Comparison of ENCODE assay signal across 14 cellular contexts in the genomic region with DNA sequence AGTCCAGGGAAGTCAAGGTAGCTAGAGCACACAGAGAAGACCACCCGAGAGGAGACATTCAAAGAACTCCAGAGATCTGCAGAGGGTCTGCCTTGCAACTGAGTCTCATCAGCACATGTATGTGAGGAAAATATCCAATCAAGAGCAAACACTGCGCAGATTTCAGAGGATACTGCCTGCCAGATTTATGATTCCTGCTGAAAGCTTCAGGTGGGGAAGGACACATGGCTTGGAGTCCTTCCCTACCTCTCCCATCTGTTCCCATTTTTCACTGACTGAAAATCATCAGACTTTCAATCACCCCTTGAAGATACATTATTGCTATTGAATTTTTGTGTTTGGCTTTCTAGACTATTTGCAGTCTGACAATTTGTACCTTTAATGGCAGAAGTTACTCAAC. TPM values are rescaled to one million over a fixed set of nuclear protein-coding genes. Genes with fewer than 3 reads are reported as not detected.
DNase-seq lines count a peak whose midpoint lies in the region; ATAC-seq lines count a peak whose summit lies in the region.
"Had no signal": no experiment of that assay in that cellular context is flagged by ENCODE, and none has a peak within 500 bp of the region (broad histone marks: within the 10 kb centered on the region; RNA-seq: fewer than 3 reads in every experiment).

No MANE protein-coding gene starts in this region.

- no peak for ATAC-seq in GM19328 (IDR thresholded peaks at IDR 0.05; ENCODE audit: unreplicated experiment)
- no peak for ATAC-seq in HG03095 (IDR thresholded peaks at IDR 0.05; ENCODE audit: unreplicated experiment)
- ATAC-seq: A549; CD8-positive, alpha-beta T cell had no signal

- DNase-seq in DMS 273 (lab: John Stamatoyannopoulos, UW; ENCODE audit: unreplicated experiment) (peak; percentile 26), DMS 273 treated with DMSO at 0.1 percent for 48 hours (lab: John Stamatoyannopoulos, UW) (no peak), G401 (ENCODE audit: low spot score) (peak; percentile 91), cerebellar cortex (ENCODE audit: low spot score) (peak; percentile 90)
- DNase-seq: AML-193; Caco-2; Calu3; CD4-positive, alpha-beta T cell; CD8-positive, alpha-beta T cell; DMS79 treated with DMSO at 0.1 percent for 48 hours; GDM1 had no signal

- in situ Hi-C loops in G401 (cut with HindIII; ENCODE audit: low sequenced_read_pairs): no loop called here

RNA-seq across cellular contexts. Expression of gene KIAA1586, which starts 7.6 kb away (rescaled TPM):
- total RNA-seq in G401 (2014; rRNA removed; shearing (Covaris generic)): 12.2 and 27.4 TPM in 2 replicates

RNA-seq across cellular contexts. Expression of gene ZNF451, which starts 51.1 kb away (rescaled TPM):
- total RNA-seq in G401 (2014; rRNA removed; shearing (Covaris generic)): 23.3 and 35.2 TPM in 2 replicates
